Comparison of ENCODE assay signal across 10 cellular contexts in genomic region chr10:96073722-96074121, GRCh38. TPM values are rescaled to one million over a fixed set of nuclear protein-coding genes. Genes with fewer than 3 reads are reported as not detected.
DNase-seq lines count a peak whose midpoint lies in the region; ATAC-seq, FAIRE-seq and TF ChIP-seq lines count a peak whose summit lies in the region.
"Had no signal": no experiment of that assay in that cellular context is flagged by ENCODE, and none has a peak within 500 bp of the region (broad histone marks: within the 10 kb centered on the region; RNA-seq: fewer than 3 reads in every experiment).

No MANE protein-coding gene starts in this region.

- FAIRE-seq in GM12892 (lab: Jason Lieb, UNC) = peak; percentile 36

- H3K4me3 ChIP-seq in epithelial cell of esophagus (ENCODE audit: low read length) = no peak overlapping the region
- H3K4me3 ChIP-seq: gastroesophageal sphincter had no signal

- DNase-seq in A172 (ENCODE audit: low spot score) (peak; percentile 46), GM12892 (ENCODE audit: insufficient read length) (no peak), SW480 (ENCODE audit: low spot score) (peak; percentile 5), epithelial cell of esophagus (ENCODE audit: low read depth) (peak; percentile 68), left colon (no peak), AG20443 (ENCODE audit: low spot score) (no peak)
- DNase-seq in stimulated activated naive CD4-positive, alpha-beta T cell (lab: John Stamatoyannopoulos, UW) = no peak
- DNase-seq: NCI-H1694 had no signal

- ATAC-seq in left colon (no peak), GM21576 (IDR thresholded peaks at IDR 0.05; ENCODE audit: unreplicated experiment) (no peak)
- ATAC-seq: gastroesophageal sphincter had no signal

- no peak for TF ChIP-seq POLR2A in GM12892 (IDR thresholded peaks at IDR 0.05; ENCODE audit: low read depth, low read length)

- no peak for TF ChIP-seq CTCF in epithelial cell of esophagus (IDR thresholded peaks at IDR 0.05; ENCODE audit: insufficient read depth, low read depth, low read length, missing control alignments)

- intact Hi-C loops in left colon (cut with DNase I, micrococcal nuclease) = no loop called here

RNA-seq across cellular contexts. Expression of gene CCNJ, which starts 30.3 kb away (rescaled TPM):
- 9.3 and 9.4 TPM in 2 replicates for total RNA-seq in A172 (2014; rRNA removed; shearing (Covaris generic))
- 3.1 TPM for polyA plus RNA-seq in GM12892 (2012; ENCODE audit: missing spikeins)
- total RNA-seq in left colon = 1 to 10 TPM; 5.9 to 6.4 TPM

RNA-seq across cellular contexts. Expression of gene ZNF518A, which starts 56.4 kb away (rescaled TPM):
- total RNA-seq in A172 (2014; rRNA removed; shearing (Covaris generic)) = 7.9 and 19.7 TPM in 2 replicates
- polyA plus RNA-seq in GM12892 (2012; ENCODE audit: missing spikeins) = 10.4 TPM
- total RNA-seq in left colon = 10 to 100 TPM; 37.6 to 39.6 TPM

Comparison
In these comparisons a context has a peak if more than half of its experiments do, and no peak if none do; other contexts are left out.
1. DNase-seq: peak in A172 (single experiment), SW480 (single experiment) and epithelial cell of esophagus (single experiment); none in GM12892 (single experiment), stimulated activated naive CD4-positive, alpha-beta T cell (0 of 6), left colon (0 of 2) and AG20443 (single experiment).